Comparison of ENCODE assay signal across 1 cellular context in the genomic region with DNA sequence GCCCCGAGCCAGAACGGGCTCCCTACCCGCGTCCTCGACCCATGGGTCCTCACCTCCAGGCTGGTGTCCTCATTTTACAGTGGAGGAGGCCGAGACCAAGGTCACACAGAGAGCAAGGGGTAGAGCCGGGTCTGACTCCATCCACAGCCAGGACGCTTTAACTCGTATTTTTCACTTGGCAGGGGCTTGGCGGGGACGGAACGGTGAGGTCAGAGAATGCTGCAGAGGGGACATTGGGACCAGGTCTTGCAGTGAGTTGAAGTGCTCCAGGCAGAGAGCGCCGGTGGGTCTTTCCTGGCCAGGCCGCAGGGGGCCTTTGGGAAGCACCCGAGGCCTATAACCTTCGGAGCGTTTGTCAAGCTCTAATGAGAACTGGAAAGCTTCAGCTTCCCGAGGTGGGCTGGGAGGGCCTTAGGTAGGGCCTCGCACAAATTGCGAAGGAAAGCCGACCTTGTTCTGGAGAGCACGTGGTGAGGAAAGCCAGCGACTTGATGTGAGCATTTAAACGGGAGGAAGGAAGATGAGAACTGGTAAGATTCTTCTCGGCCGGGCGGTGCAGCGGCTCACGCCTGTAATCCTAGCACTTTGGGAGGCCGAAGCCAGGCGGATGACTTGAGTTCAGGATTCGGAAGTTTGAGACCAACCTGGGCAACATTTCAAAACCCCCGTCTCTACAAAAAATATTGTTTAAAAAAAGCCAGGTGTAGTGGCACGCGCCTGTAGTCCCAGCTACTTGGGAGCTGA.
TF ChIP-seq lines count a peak whose summit lies in the region.

No MANE protein-coding gene starts in this region.

TF ChIP-seq in GM12878, 131 proteins besides CTCF, POLR2A, EP300 and RAD21 (continued from another document):
- TF ChIP-seq CBX3 (IDR thresholded peaks at IDR 0.05; ENCODE audit: borderline replicate concordance, low read depth) (no peak), SIN3A (IDR thresholded peaks at IDR 0.05; ENCODE audit: low read depth, low read length) (no peak), BRCA1 (IDR thresholded peaks at IDR 0.05; ENCODE audit: low read depth, low read length) (no peak), NR2C2 (IDR thresholded peaks at IDR 0.05; ENCODE audit: borderline replicate concordance, control insufficient read depth, insufficient read length, low read depth) (no peak), NFXL1 (IDR thresholded peaks at IDR 0.05; ENCODE audit: borderline replicate concordance) (no peak), SP1 (IDR thresholded peaks at IDR 0.05; ENCODE audit: low read depth, low read length) (no peak), RB1 (IDR thresholded peaks at IDR 0.05; ENCODE audit: borderline replicate concordance) (no peak)
- TF ChIP-seq, protein P1, sequence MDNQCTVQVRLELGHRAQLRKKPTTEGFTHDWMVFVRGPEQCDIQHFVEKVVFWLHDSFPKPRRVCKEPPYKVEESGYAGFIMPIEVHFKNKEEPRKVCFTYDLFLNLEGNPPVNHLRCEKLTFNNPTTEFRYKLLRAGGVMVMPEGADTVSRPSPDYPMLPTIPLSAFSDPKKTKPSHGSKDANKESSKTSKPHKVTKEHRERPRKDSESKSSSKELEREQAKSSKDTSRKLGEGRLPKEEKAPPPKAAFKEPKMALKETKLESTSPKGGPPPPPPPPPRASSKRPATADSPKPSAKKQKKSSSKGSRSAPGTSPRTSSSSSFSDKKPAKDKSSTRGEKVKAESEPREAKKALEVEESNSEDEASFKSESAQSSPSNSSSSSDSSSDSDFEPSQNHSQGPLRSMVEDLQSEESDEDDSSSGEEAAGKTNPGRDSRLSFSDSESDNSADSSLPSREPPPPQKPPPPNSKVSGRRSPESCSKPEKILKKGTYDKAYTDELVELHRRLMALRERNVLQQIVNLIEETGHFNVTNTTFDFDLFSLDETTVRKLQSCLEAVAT (IDR thresholded peaks at IDR 0.05) = peak; percentile 98
- TF ChIP-seq, protein P2, sequence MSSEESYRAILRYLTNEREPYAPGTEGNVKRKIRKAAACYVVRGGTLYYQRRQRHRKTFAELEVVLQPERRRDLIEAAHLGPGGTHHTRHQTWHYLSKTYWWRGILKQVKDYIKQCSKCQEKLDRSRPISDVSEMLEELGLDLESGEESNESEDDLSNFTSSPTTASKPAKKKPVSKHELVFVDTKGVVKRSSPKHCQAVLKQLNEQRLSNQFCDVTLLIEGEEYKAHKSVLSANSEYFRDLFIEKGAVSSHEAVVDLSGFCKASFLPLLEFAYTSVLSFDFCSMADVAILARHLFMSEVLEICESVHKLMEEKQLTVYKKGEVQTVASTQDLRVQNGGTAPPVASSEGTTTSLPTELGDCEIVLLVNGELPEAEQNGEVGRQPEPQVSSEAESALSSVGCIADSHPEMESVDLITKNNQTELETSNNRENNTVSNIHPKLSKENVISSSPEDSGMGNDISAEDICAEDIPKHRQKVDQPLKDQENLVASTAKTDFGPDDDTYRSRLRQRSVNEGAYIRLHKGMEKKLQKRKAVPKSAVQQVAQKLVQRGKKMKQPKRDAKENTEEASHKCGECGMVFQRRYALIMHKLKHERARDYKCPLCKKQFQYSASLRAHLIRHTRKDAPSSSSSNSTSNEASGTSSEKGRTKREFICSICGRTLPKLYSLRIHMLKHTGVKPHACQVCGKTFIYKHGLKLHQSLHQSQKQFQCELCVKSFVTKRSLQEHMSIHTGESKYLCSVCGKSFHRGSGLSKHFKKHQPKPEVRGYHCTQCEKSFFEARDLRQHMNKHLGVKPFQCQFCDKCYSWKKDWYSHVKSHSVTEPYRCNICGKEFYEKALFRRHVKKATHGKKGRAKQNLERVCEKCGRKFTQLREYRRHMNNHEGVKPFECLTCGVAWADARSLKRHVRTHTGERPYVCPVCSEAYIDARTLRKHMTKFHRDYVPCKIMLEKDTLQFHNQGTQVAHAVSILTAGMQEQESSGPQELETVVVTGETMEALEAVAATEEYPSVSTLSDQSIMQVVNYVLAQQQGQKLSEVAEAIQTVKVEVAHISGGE (CRISPR knock-in tag; IDR thresholded peaks at IDR 0.05) = no peak
- TF ChIP-seq, protein P3, sequence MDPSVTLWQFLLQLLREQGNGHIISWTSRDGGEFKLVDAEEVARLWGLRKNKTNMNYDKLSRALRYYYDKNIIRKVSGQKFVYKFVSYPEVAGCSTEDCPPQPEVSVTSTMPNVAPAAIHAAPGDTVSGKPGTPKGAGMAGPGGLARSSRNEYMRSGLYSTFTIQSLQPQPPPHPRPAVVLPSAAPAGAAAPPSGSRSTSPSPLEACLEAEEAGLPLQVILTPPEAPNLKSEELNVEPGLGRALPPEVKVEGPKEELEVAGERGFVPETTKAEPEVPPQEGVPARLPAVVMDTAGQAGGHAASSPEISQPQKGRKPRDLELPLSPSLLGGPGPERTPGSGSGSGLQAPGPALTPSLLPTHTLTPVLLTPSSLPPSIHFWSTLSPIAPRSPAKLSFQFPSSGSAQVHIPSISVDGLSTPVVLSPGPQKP (IDR thresholded peaks at IDR 0.05; ENCODE audit: low read depth, low read length) = no peak
